Comparison of ENCODE assay signal across 8 cellular contexts in genomic region chr1:21255284-21255942, GRCh38. TPM values are rescaled to one million over a fixed set of nuclear protein-coding genes. Genes with fewer than 3 reads are reported as not detected.
DNase-seq lines count a peak whose midpoint lies in the region; ATAC-seq and TF ChIP-seq lines count a peak whose summit lies in the region.

No MANE protein-coding gene starts in this region.

- H3K4me3 ChIP-seq in fibroblast of villous mesenchyme (ENCODE audit: low read depth, low read length) (no peak overlapping the region), neutrophil (ENCODE audit: low read depth in 1 of 2, low read length in 1 of 2) (no peak overlapping the region)

- peak; percentile 87 for DNase-seq in EH (ENCODE audit: low read depth)
- peak; percentile 80 for DNase-seq in MV-4-11 (lab: John Stamatoyannopoulos, UW)
- peak; percentile 11 for DNase-seq in SIG-M5 (lab: John Stamatoyannopoulos, UW)
- peak; percentile 86 for DNase-seq in fibroblast of villous mesenchyme (ENCODE audit: low read depth)
- DNase-seq in substantia nigra (lab: John Stamatoyannopoulos, UW), result peak; percentile 33 to 96 (median 83)

- H3K9me3 Mint-ChIP-seq in activated T-helper 17 cell treated with anti-CD3 and anti-CD28 coated beads, Interleukin-2, amount 50 U/mL, for 72 hours, result no peaks in the 10 kb centered on the region

- H3K4me1 Mint-ChIP-seq in activated T-helper 17 cell treated with anti-CD3 and anti-CD28 coated beads, Interleukin-2, amount 50 U/mL, for 72 hours, result peaks cover 34% of the 10 kb centered on the region

- H3K9me3 ChIP-seq in neutrophil, result no peaks in the 10 kb centered on the region

- H3K4me3 Mint-ChIP-seq in activated T-helper 17 cell treated with anti-CD3 and anti-CD28 coated beads, Interleukin-2, amount 50 U/mL, for 72 hours, result peak overlapping the region; percentile 4

- TF ChIP-seq CTCF in fibroblast of villous mesenchyme (IDR thresholded peaks at IDR 0.05; ENCODE audit: insufficient read depth, low read depth, low read length) (peak; percentile 91), neutrophil (IDR thresholded peaks at IDR 0.05) (peak; percentile 69)

- peak overlapping the region; percentile 50 for H3K27ac Mint-ChIP-seq in activated T-helper 17 cell treated with anti-CD3 and anti-CD28 coated beads, Interleukin-2, amount 50 U/mL, for 72 hours

- no peaks in the 10 kb centered on the region for H3K27me3 Mint-ChIP-seq in activated T-helper 17 cell treated with anti-CD3 and anti-CD28 coated beads, Interleukin-2, amount 50 U/mL, for 72 hours

- peaks cover 100% of the 10 kb centered on the region for H3K36me3 ChIP-seq in neutrophil

- H3K4me1 ChIP-seq in neutrophil (ENCODE audit: control insufficient read depth in 1 of 2, insufficient read depth in 1 of 2, low read depth in 1 of 2, low read length in 1 of 2), result no peaks in the 10 kb centered on the region

- peak; percentile 28 for ATAC-seq in activated T-helper 17 cell treated with anti-CD3 and anti-CD28 coated beads, Interleukin-2, amount 50 U/mL, for 72 hours (replicated peaks)
- ATAC-seq in GM18870 (IDR thresholded peaks at IDR 0.05; ENCODE audit: unreplicated experiment), result no peak

- H3K36me3 Mint-ChIP-seq in activated T-helper 17 cell treated with anti-CD3 and anti-CD28 coated beads, Interleukin-2, amount 50 U/mL, for 72 hours (ENCODE audit: low read depth), result peaks cover 99% of the 10 kb centered on the region

- no peaks in the 10 kb centered on the region for H3K27me3 ChIP-seq in neutrophil

- H3K27ac ChIP-seq in neutrophil (peak overlapping the region; percentile 31), substantia nigra (ENCODE audit: low read depth, low read length, poor library complexity, severe bottlenecking) (no peak overlapping the region)

RNA-seq across cellular contexts. Expression of gene ECE1, which starts 34.9 kb away (rescaled TPM):
- total RNA-seq in activated T-helper 17 cell treated with anti-CD3 and anti-CD28 coated beads, Interleukin-2, amount 50 U/mL, for 72 hours, result 100 to 1,000 TPM in 1 of 2 donors, 10 to 100 TPM in 1; 75.4 to 219 TPM
- total RNA-seq in fibroblast of villous mesenchyme, result 127 and 141 TPM in 2 replicates

Comparison
In these comparisons a context has a peak if more than half of its experiments do, and no peak if none do; other contexts are left out.
1. DNase-seq: peak in every context shown above with its lines; median percentile 87 in EH; 86 in fibroblast of villous mesenchyme; 83 in substantia nigra; 80 in MV-4-11; 11 in SIG-M5.